1 cellular context compared by ENCODE assay signal in the genomic region with DNA sequence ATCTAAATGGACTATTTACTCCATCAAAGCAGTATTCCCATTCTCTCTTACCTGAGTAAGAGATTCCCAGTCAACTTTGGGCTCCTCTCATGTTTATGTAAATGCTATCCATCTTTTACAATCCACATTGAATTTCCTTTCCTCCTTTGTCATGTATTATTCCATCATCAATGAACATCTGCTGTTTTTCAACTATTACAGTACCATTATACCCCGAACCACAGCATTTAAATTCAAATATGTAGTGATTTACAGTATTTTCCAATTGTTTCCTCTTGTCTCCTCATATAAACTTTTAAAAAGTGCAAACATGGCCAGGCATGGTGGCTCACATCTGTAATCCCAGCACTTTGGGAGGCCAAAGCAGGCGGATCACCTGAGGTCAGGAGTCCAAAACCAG.
TF ChIP-seq lines count a peak whose summit lies in the region.

No MANE protein-coding gene starts in this region.

TF ChIP-seq in WTC11, 78 proteins besides CTCF, POLR2A, EP300 and RAD21 (continued from another document):
- no peak for TF ChIP-seq AFF4 (CRISPR knock-in tag; IDR thresholded peaks at IDR 0.05; ENCODE audit: borderline replicate concordance)
- TF ChIP-seq IRF2 (CRISPR knock-in tag; IDR thresholded peaks at IDR 0.05; ENCODE audit: borderline replicate concordance, low read depth), result no peak
- TF ChIP-seq, protein P1, sequence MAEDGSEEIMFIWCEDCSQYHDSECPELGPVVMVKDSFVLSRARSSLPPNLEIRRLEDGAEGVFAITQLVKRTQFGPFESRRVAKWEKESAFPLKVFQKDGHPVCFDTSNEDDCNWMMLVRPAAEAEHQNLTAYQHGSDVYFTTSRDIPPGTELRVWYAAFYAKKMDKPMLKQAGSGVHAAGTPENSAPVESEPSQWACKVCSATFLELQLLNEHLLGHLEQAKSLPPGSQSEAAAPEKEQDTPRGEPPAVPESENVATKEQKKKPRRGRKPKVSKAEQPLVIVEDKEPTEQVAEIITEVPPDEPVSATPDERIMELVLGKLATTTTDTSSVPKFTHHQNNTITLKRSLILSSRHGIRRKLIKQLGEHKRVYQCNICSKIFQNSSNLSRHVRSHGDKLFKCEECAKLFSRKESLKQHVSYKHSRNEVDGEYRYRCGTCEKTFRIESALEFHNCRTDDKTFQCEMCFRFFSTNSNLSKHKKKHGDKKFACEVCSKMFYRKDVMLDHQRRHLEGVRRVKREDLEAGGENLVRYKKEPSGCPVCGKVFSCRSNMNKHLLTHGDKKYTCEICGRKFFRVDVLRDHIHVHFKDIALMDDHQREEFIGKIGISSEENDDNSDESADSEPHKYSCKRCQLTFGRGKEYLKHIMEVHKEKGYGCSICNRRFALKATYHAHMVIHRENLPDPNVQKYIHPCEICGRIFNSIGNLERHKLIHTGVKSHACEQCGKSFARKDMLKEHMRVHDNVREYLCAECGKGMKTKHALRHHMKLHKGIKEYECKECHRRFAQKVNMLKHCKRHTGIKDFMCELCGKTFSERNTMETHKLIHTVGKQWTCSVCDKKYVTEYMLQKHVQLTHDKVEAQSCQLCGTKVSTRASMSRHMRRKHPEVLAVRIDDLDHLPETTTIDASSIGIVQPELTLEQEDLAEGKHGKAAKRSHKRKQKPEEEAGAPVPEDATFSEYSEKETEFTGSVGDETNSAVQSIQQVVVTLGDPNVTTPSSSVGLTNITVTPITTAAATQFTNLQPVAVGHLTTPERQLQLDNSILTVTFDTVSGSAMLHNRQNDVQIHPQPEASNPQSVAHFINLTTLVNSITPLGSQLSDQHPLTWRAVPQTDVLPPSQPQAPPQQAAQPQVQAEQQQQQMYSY (CRISPR knock-in tag; IDR thresholded peaks at IDR 0.05), result no peak
- TF ChIP-seq ZNF263 (CRISPR knock-in tag; IDR thresholded peaks at IDR 0.05; ENCODE audit: low read depth), result no peak
- no peak for TF ChIP-seq EMX1 (CRISPR knock-in tag; IDR thresholded peaks at IDR 0.05)
TF ChIP-seq in WTC11: peak in this region for 0.
